In the genomic region with DNA sequence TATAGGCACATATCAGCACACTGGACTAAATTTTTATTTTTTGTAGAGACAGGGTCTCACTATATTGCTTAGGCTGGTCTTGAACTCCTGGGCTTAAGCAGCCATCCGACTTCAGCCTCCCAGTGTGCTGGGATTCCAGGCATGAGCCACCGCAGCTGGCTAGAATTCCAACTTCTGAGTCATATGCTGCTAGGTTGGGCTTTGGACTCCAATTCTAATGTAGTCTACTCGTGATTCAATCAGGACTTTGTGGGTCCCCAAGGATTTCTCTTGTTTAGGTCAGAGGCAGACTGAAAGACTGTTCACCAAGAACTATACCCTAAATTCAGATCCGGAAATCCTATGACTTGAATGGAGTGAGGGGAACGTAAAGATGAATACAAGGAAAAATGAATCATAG, we compare ENCODE assay signal across 1 cellular context.
TF ChIP-seq lines count a peak whose summit lies in the region.

No MANE protein-coding gene starts in this region.

TF ChIP-seq in GM23338, 12 proteins besides CTCF, POLR2A, EP300 and RAD21:
- TF ChIP-seq ZNF331 (CRISPR knock-in tag; IDR thresholded peaks at IDR 0.05; ENCODE audit: low read depth) (no peak), ZNF114 (CRISPR knock-in tag; IDR thresholded peaks at IDR 0.05) (no peak), EZH2 (IDR thresholded peaks at IDR 0.05; ENCODE audit: low read depth, unreplicated experiment) (no peak), NANOG (IDR thresholded peaks at IDR 0.05; ENCODE audit: borderline replicate concordance) (no peak), ZNF462 (CRISPR knock-in tag; IDR thresholded peaks at IDR 0.05) (no peak)
